ENCODE assay signal across 25 cellular contexts in genomic region chrX:67720344-67720743, GRCh38.
A peak's percentile ranks its signal among the peaks of the same experiment; 100 is the strongest.
DNase-seq lines count a peak whose midpoint lies in the region; ATAC-seq and TF ChIP-seq lines count a peak whose summit lies in the region.
"Had no signal": no experiment of that assay in that cellular context is flagged by ENCODE, and none has a peak within 500 bp of the region (broad histone marks: within the 10 kb centered on the region; RNA-seq: fewer than 3 reads in every experiment).

No MANE protein-coding gene starts in this region.

- H3K4me3 ChIP-seq in choroid plexus epithelial cell (ENCODE audit: low read depth, low read length) = no peak overlapping the region
- H3K4me3 ChIP-seq: coronary artery, SK-N-MC, upper lobe of left lung had no signal

- no peaks in the 10 kb centered on the region for H3K9me3 Mint-ChIP-seq in stimulated activated naive B cell treated with anti-CD40 and anti-IgM and Interleukin-4, amounts not matched to agents 10 μg/mL and 1 μg/mL and 100 μg/mL, for 72 hours
- H3K9me3 Mint-ChIP-seq: activated naive CD4-positive, alpha-beta T cell treated with anti-CD3 and anti-CD28 coated beads, Interleukin-2, amount 50 U/mL, for 24 hours; activated T-cell treated with anti-CD3 and anti-CD28 coated beads, Interleukin-2, amount 50 U/mL, for 4 hours had no signal

- H3K4me3 Mint-ChIP-seq in stimulated activated naive B cell treated with anti-CD40 and anti-IgM and Interleukin-4, amounts not matched to agents 10 μg/mL and 1 μg/mL and 100 μg/mL, for 72 hours = no peak overlapping the region
- H3K4me3 Mint-ChIP-seq: activated CD8-positive, alpha-beta T cell treated with anti-CD3 and anti-CD28 coated beads, Interleukin-2, amount 10 ng/mL, durations not matched to agents 7 days and 5 days; activated naive CD4-positive, alpha-beta T cell treated with anti-CD3 and anti-CD28 coated beads, Interleukin-2, amount 50 U/mL, for 24 hours; activated T-cell treated with anti-CD3 and anti-CD28 coated beads, Interleukin-2, amount 50 U/mL, for 4 hours; memory B cell had no signal

- peak; percentile 65 to 69 for ATAC-seq in stimulated activated naive B cell treated with anti-CD40 and anti-IgM and Interleukin-4, amounts not matched to agents 10 μg/mL and 1 μg/mL and 100 μg/mL, for 72 hours (replicated peaks)
- no peak for ATAC-seq in esophagus mucosa
- ATAC-seq: activated CD8-positive, alpha-beta T cell treated with anti-CD3 and anti-CD28 coated beads, Interleukin-2, amount 10 ng/mL, durations not matched to agents 7 days and 5 days; activated T-cell treated with anti-CD3 and anti-CD28 coated beads, Interleukin-2, amount 50 U/mL, for 4 hours had no signal

- TF ChIP-seq CTCF in choroid plexus epithelial cell (conservative IDR thresholded peaks at IDR 0.05; ENCODE audit: low read depth, low read length) = no peak

- peaks cover 8 to 9% of the 10 kb centered on the region in 2 donors for H3K4me1 Mint-ChIP-seq in stimulated activated naive B cell treated with anti-CD40 and anti-IgM and Interleukin-4, amounts not matched to agents 10 μg/mL and 1 μg/mL and 100 μg/mL, for 72 hours
- H3K4me1 Mint-ChIP-seq: activated naive CD4-positive, alpha-beta T cell treated with anti-CD3 and anti-CD28 coated beads, Interleukin-2, amount 50 U/mL, for 24 hours; memory B cell had no signal

- H3K27ac Mint-ChIP-seq in stimulated activated naive B cell treated with anti-CD40 and anti-IgM and Interleukin-4, amounts not matched to agents 10 μg/mL and 1 μg/mL and 100 μg/mL, for 72 hours = no peak overlapping the region
- H3K27ac Mint-ChIP-seq: activated CD8-positive, alpha-beta T cell treated with anti-CD3 and anti-CD28 coated beads, Interleukin-2, amount 10 ng/mL, durations not matched to agents 7 days and 5 days; activated naive CD4-positive, alpha-beta T cell treated with anti-CD3 and anti-CD28 coated beads, Interleukin-2, amount 50 U/mL, for 24 hours; memory B cell had no signal

- peaks cover 6 to 9% of the 10 kb centered on the region in 2 donors for H3K27me3 Mint-ChIP-seq in stimulated activated naive B cell treated with anti-CD40 and anti-IgM and Interleukin-4, amounts not matched to agents 10 μg/mL and 1 μg/mL and 100 μg/mL, for 72 hours
- H3K27me3 Mint-ChIP-seq: activated naive CD4-positive, alpha-beta T cell treated with anti-CD3 and anti-CD28 coated beads, Interleukin-2, amount 50 U/mL, for 24 hours; memory B cell had no signal

- DNase-seq in NOMO-1 treated with DMSO at 0.1 percent for 48 hours (lab: John Stamatoyannopoulos, UW; ENCODE audit: unreplicated experiment) (peak; percentile 52), NOMO-1 treated with dmso at 0.1 percent for 144 hours (lab: John Stamatoyannopoulos, UW; ENCODE audit: unreplicated experiment) (no peak), OCI-M1 (lab: John Stamatoyannopoulos, UW) (peak; percentile 71), choroid plexus epithelial cell (ENCODE audit: low read depth) (peak; percentile 36), NCI-H2081 treated with DMSO at 0.1 percent for 48 hours (lab: John Stamatoyannopoulos, UW) (no peak), amygdala (lab: John Stamatoyannopoulos, UW) (no peak)
- DNase-seq in stimulated activated naive B cell treated with anti-CD40 and anti-IgM and Interleukin-4, amounts not matched to agents 10 μg/mL and 1 μg/mL and 100 μg/mL, for 72 hours = no peak
- DNase-seq: activated CD4-positive, CD25-positive, alpha-beta regulatory T cell treated with anti-CD3 and anti-CD28 coated beads, Interleukin-2, amount 50 U/mL, for 72 hours; activated CD8-positive, alpha-beta T cell treated with anti-CD3 and anti-CD28 coated beads, Interleukin-2, amount 10 ng/mL, durations not matched to agents 7 days and 5 days; activated T-cell treated with anti-CD3 and anti-CD28 coated beads, Interleukin-2, amount 50 U/mL, for 4 hours; AML-193; brain microvascular endothelial cell; COR-L47; foreskin melanocyte; hypothalamus; kidney; NCI-H1694; NCI-H748 treated with DMSO at 0.1 percent for 48 hours; stimulated activated CD4-positive, alpha-beta T cell treated with anti-CD3 and anti-CD28 coated beads, Interleukin-4, amount 100 ng/mL, for 4 hours; upper lobe of left lung had no signal

- no peaks in the 10 kb centered on the region for H3K36me3 Mint-ChIP-seq in stimulated activated naive B cell treated with anti-CD40 and anti-IgM and Interleukin-4, amounts not matched to agents 10 μg/mL and 1 μg/mL and 100 μg/mL, for 72 hours
- H3K36me3 Mint-ChIP-seq: activated naive CD4-positive, alpha-beta T cell treated with anti-CD3 and anti-CD28 coated beads, Interleukin-2, amount 50 U/mL, for 24 hours; memory B cell had no signal

Comparison
In these comparisons a context has a peak if more than half of its experiments do, and no peak if none do; other contexts are left out.
1. DNase-seq: peak in NOMO-1 treated with DMSO at 0.1 percent for 48 hours (single experiment), OCI-M1 (single experiment) and choroid plexus epithelial cell (single experiment); none in NOMO-1 treated with dmso at 0.1 percent for 144 hours (single experiment), stimulated activated naive B cell treated with anti-CD40 and anti-IgM and Interleukin-4, amounts not matched to agents 10 μg/mL and 1 μg/mL and 100 μg/mL, for 72 hours (single experiment), NCI-H2081 treated with DMSO at 0.1 percent for 48 hours (single experiment) and amygdala (0 of 56).